ENCODE assay signal across 4 cellular contexts in the genomic region with DNA sequence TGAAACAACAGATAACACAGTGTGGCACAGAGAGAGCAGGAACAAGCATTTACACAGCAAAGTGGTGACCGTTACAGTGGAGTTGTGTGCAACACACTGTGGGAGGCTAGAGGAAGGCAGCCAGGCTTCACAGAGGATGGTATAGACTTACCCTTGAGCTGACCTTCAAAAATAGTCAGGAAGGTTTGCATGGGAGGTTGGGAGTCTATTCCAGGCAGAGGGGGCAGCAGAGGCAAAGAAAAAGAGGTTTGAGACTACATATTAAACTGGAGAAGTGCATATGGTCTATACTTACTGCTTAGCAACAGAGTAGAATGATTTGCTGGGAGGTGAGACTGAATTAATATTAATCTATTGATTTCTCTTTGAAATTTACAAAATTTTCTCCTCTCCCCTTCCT. TPM values are rescaled to one million over a fixed set of nuclear protein-coding genes. Genes with fewer than 3 reads are reported as not detected.
"Had no signal": no experiment of that assay in that cellular context is flagged by ENCODE, and none has a peak within 500 bp of the region (broad histone marks: within the 10 kb centered on the region; RNA-seq: fewer than 3 reads in every experiment).

No MANE protein-coding gene starts in this region.

RNA-seq across cellular contexts. Expression of gene FOLH1, which starts 22.1 kb away (rescaled TPM):
- total RNA-seq: activated CD8-positive, alpha-beta memory T cell treated with anti-CD3 and anti-CD28 coated beads for 36 hours; activated naive CD8-positive, alpha-beta T cell treated with anti-CD3 and anti-CD28 coated beads for 36 hours; activated T-helper 1 cell treated with anti-CD3 and anti-CD28 coated beads, Interleukin-12 subunit alpha, Interleukin-12 subunit beta, Interleukin-2, Interleukin-4 antibody, amounts not matched to agents 30 ng/mL and 10 ng/mL and 1 ng/mL, durations not matched to agents 14 hours and 24 hours and 36 hours; gastrocnemius medialis had no signal
